Comparison of ENCODE assay signal across 19 cellular contexts in the genomic region with DNA sequence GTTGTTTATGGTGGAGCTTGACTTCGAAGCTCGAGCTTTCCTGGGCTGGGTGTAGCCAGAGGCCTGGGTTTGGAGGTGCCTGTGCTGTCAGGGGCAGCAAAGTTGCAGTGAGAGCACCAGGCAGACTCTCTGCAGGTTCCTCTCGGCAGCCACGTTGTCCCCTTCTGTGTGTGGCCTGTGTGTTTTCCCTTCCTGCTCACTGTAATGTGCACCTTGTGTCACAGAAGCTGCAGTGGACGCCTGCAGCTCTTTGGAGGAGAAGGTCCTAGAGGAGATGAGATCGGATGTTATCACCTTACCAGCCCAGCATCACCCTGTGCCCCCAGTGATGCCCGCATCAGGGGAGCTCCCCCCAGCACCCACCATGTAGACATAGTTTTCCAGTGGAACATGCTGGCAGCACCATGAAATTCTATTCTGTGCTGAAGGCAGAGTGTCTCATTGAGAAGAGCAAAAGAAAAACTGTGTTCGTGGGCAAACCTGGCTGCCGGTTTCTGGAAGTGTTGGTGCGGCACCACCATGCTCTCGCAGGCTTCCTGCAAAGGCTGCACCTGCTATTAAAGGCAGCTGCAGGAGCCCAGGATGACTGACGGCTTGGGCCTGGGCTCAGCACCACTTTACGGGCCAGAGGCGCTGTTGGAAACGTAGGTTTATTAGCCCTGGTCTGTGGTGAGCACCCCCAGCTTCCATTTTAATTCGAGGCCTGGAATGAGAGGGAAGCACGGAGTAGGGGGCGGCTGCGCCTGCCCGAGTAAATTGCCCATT.
DNase-seq lines count a peak whose midpoint lies in the region; ATAC-seq, FAIRE-seq and TF ChIP-seq lines count a peak whose summit lies in the region.
"Had no signal": no experiment of that assay in that cellular context is flagged by ENCODE, and none has a peak within 500 bp of the region (broad histone marks: within the 10 kb centered on the region; RNA-seq: fewer than 3 reads in every experiment).

No MANE protein-coding gene starts in this region.

- H3K23me2 ChIP-seq in H9 (ENCODE audit: insufficient read length, low read depth, low read length, poor library complexity, severe bottlenecking) = no peaks in the 10 kb centered on the region
- H3K23me2 ChIP-seq in H1 (ENCODE audit: low read depth, low read length) = no peaks in the 10 kb centered on the region

- H3K4me3 ChIP-seq in H1 (ENCODE audit: extremely low read depth in 1 of 4, insufficient read depth in 2 of 4, low read depth in 3 of 4, low read length in 4 of 4) (no peak overlapping the region), testis (no peak overlapping the region)
- H3K4me3 ChIP-seq: GM23248, Peyer's patch had no signal

- no peak overlapping the region for H3T11ph ChIP-seq in H9 (ENCODE audit: low read length)

- no peak overlapping the region for H2AK5ac ChIP-seq in H9 (ENCODE audit: insufficient read length, low read length)
- H2AK5ac ChIP-seq in H1 (ENCODE audit: low read depth, low read length) = no peak overlapping the region

- H3K27me3 Mint-ChIP-seq in H9 (ENCODE audit: low read depth) = peaks cover 1% of the 10 kb centered on the region; the same call in 1 of the 2 replicates
- peaks cover 2% of the 10 kb centered on the region for H3K27me3 Mint-ChIP-seq in nephron progenitor cell (ENCODE audit: low read depth, poor library complexity)
- no peaks in the 10 kb centered on the region for H3K27me3 Mint-ChIP-seq in type B pancreatic cell

- H3K79me2 ChIP-seq in H9 (ENCODE audit: insufficient read depth, low read length) (no peaks in the 10 kb centered on the region), H1 (ENCODE audit: control insufficient read depth in 1 of 2, insufficient read depth in 2 of 2, low read length in 2 of 2) (no peaks in the 10 kb centered on the region)

- CTCF ChIA-PET in H1 (lab: Charles Lee; ENCODE audit: partially characterized antibody) = interaction anchor here (0.8 to 1.7 kb wide), 7 partner anchors 9 to 99 kb away, joined by 3 to 5 read pairs (median 3); no protein-coding TSS in a partner anchor

- H2BK5ac ChIP-seq in H9 (ENCODE audit: insufficient read length, low read length) = no peak overlapping the region
- 0 out of 2 replicates have a peak overlapping the region, but pooled peaks have one; percentile 60 for H2BK5ac ChIP-seq in H1 (ENCODE audit: low read depth, low read length)

- no CpG with 5 or more reads among the region's 20 CpGs for WGBS in H9 (ENCODE audit: extremely low coverage, insufficient read length, low lambda C conversion rate)
- WGBS in H1 (ENCODE audit: extremely low coverage in 1 of 2, insufficient coverage in 1 of 2, insufficient read length in 1 of 2, insufficient replicate concordance in 2 of 2, low coverage in 1 of 2, low lambda C conversion rate in 2 of 2, missing lambda C conversion rate in 1 of 2), 2 experiments = 86% methylated on average over 20 of the region's 20 CpGs; no CpG with 5 or more reads in 1 of the 2 experiments
- WGBS in testis, 2 donors = 84 to 88% methylated on average over 17 to 20 of the region's 20 CpGs

- H2BK12ac ChIP-seq in H9 (ENCODE audit: insufficient read length, low read depth, low read length) (no peak overlapping the region), H1 (ENCODE audit: low read depth, low read length) (no peak overlapping the region)

- TF ChIP-seq CTCF in H9 (conservative IDR thresholded peaks at IDR 0.05) (no peak), H1 (IDR thresholded peaks at IDR 0.05; ENCODE audit: control extremely low read depth in 1 of 3, insufficient read depth in 1 of 3, low read depth in 1 of 3, low read length in 3 of 3) (no peak), nephron progenitor cell (IDR thresholded peaks at IDR 0.05) (no peak), type B pancreatic cell (conservative IDR thresholded peaks at IDR 0.05) (no peak), testis (IDR thresholded peaks at IDR 0.05) (no peak)

- H3K23ac ChIP-seq in H9 (ENCODE audit: insufficient read length, low read depth, low read length) (no peak overlapping the region), H1 (ENCODE audit: insufficient read length) (no peak overlapping the region)

- H2AFZ ChIP-seq in H9 (ENCODE audit: low read length) (no peak overlapping the region), H1 (ENCODE audit: low read length) (no peak overlapping the region)
- H2AFZ ChIP-seq: GM23248 had no signal

- H3K36me3 Mint-ChIP-seq in H9 (ENCODE audit: insufficient read depth in 1 of 3, low read depth in 3 of 3) (peaks cover 2 to 10% (median 7%) of the 10 kb centered on the region in 3 experiments; a peak in 6 of 7 replicates), nephron progenitor cell (ENCODE audit: low read depth) (peaks cover 6% of the 10 kb centered on the region), type B pancreatic cell (peaks cover 2% of the 10 kb centered on the region)
- H3K36me3 Mint-ChIP-seq: CD8-positive, alpha-beta memory T cell had no signal

- POLR2A ChIA-PET in H1 (lab: Charles Lee; ENCODE audit: partially characterized antibody) = interaction anchor here (1.4 kb wide), 1 partner anchor 32 kb away, joined by 5 read pairs; no protein-coding TSS in a partner anchor

- H3K14ac ChIP-seq in H9 (ENCODE audit: insufficient read depth, low read length) (no peak overlapping the region), H1 (ENCODE audit: insufficient read length) (no peak overlapping the region)

- H3K18ac ChIP-seq in H9 (ENCODE audit: insufficient read length, low read depth, low read length) (no peak overlapping the region), H1 (ENCODE audit: extremely low read depth, low read length) (no peak overlapping the region)

- H4K8ac ChIP-seq in H9 (replicated peaks; ENCODE audit: insufficient read length, low read depth, low read length) (no peak overlapping the region), H1 (ENCODE audit: extremely low read depth, insufficient read depth, low read length) (no peak overlapping the region; the same call in 1 of the 2 replicates)

- H3K4me3 Mint-ChIP-seq in H9 = no peak overlapping the region
- no peak overlapping the region for H3K4me3 Mint-ChIP-seq in nephron progenitor cell
- H3K4me3 Mint-ChIP-seq in type B pancreatic cell = no peak overlapping the region
- H3K4me3 Mint-ChIP-seq: CD8-positive, alpha-beta memory T cell had no signal

- H3K9me3 ChIP-seq in H9 (ENCODE audit: control insufficient read depth, low read depth, low read length) (no peaks in the 10 kb centered on the region), H1 (ENCODE audit: insufficient read depth in 2 of 2, low read depth in 1 of 2, low read length in 1 of 2) (no peaks in the 10 kb centered on the region; a peak in 1 of 4 replicates), testis (no peaks in the 10 kb centered on the region)
- H3K9me3 ChIP-seq: Peyer's patch had no signal

- ATAC-seq in HG02759 (IDR thresholded peaks at IDR 0.05; ENCODE audit: unreplicated experiment) (no peak), HG03159 (IDR thresholded peaks at IDR 0.05; ENCODE audit: unreplicated experiment) (no peak)
- ATAC-seq: HCT116 had no signal

- no peak for TF ChIP-seq RAD21 in H1 (IDR thresholded peaks at IDR 0.05 in 1 of 2, conservative IDR thresholded peaks at IDR 0.05 in 1 of 2; ENCODE audit: low read depth in 2 of 2, low read length in 2 of 2)

- H4K5ac ChIP-seq in H9 (ENCODE audit: insufficient read length, low read depth, low read length) (no peak overlapping the region), H1 (ENCODE audit: insufficient read length, low read depth, low read length) (no peak overlapping the region)

- no peak overlapping the region for H4K91ac ChIP-seq in H9 (ENCODE audit: insufficient read length, low read depth, low read length)
- H4K91ac ChIP-seq in H1 (replicated peaks; ENCODE audit: insufficient read length, low read length) = no peak overlapping the region

- H2BK15ac ChIP-seq in H9 (ENCODE audit: low read depth, low read length) (no peak overlapping the region), H1 (ENCODE audit: low read length) (no peak overlapping the region)

- no peak for FAIRE-seq in H1 (lab: Jason Lieb, UNC)
- FAIRE-seq: G401.6, GM12892 had no signal

- H3K27ac Mint-ChIP-seq in H9 = peak overlapping the region in 2 of 3 experiments; percentile 40 to 57; a peak in 1 of 7 replicates
- H3K27ac Mint-ChIP-seq in nephron progenitor cell = peak overlapping the region; percentile 18
- peak overlapping the region; percentile 70 for H3K27ac Mint-ChIP-seq in type B pancreatic cell
- H3K27ac Mint-ChIP-seq: CD8-positive, alpha-beta memory T cell had no signal

- no peaks in the 10 kb centered on the region for H4K20me1 ChIP-seq in H9 (ENCODE audit: control insufficient read depth, insufficient read depth, insufficient read length)
- no peaks in the 10 kb centered on the region for H4K20me1 ChIP-seq in H1 (replicated peaks in 1 of 2; ENCODE audit: control insufficient read depth in 1 of 2, insufficient read depth in 2 of 2, low read length in 2 of 2)

- H3K9me3 Mint-ChIP-seq in H9 (peaks cover 1 to 4% of the 10 kb centered on the region in 2 experiments; a peak in 3 of 5 replicates), nephron progenitor cell (peaks cover 5% of the 10 kb centered on the region), type B pancreatic cell (no peaks in the 10 kb centered on the region)

- DNase-seq in H9 = no peak
- peak in 1 of 2 experiments; percentile 33 for DNase-seq in H1 (ENCODE audit: low read depth in 1 of 2, low spot score in 2 of 2)
- no peak for DNase-seq in nephron progenitor cell
- DNase-seq in type B pancreatic cell (ENCODE audit: extremely low spot score, unreplicated experiment) = peak; percentile 57
- DNase-seq in testis = no peak
- DNase-seq: Calu3; CD8-positive, alpha-beta memory T cell; GM23248; Kasumi-1; NCI-H1694; NCI-H2081; NCI-H2171 treated with DMSO at 0.1 percent for 48 hours; NCI-H524 treated with DMSO at 0.1 percent for 48 hours; Peyer's patch had no signal

- H2BK120ac ChIP-seq in H9 (ENCODE audit: low read depth, low read length, poor library complexity, severe bottlenecking) (no peak overlapping the region), H1 (replicated peaks; ENCODE audit: low read depth, low read length) (no peak overlapping the region)

- no peak for TF ChIP-seq POLR2A in H1 (IDR thresholded peaks at IDR 0.05; ENCODE audit: control extremely low read depth in 1 of 2, low read depth in 2 of 2, low read length in 2 of 2)
- TF ChIP-seq POLR2A in testis (IDR thresholded peaks at IDR 0.05) = no peak

- H3K56ac ChIP-seq in H9 (ENCODE audit: insufficient read length, low read depth, low read length) (no peak overlapping the region), H1 (replicated peaks; ENCODE audit: insufficient read length, low read depth, low read length) (no peak overlapping the region)

- H3K27me3 ChIP-seq in H9 (ENCODE audit: insufficient read depth, low read length) (no peaks in the 10 kb centered on the region), H1 (replicated peaks in 1 of 4; ENCODE audit: control insufficient read depth in 3 of 4, extremely low read depth in 1 of 4, insufficient read depth in 3 of 4, low read length in 3 of 4) (no peaks in the 10 kb centered on the region), testis (no peaks in the 10 kb centered on the region)
- H3K27me3 ChIP-seq: Peyer's patch had no signal

- H3K4me2 ChIP-seq in H9 (ENCODE audit: insufficient read depth, insufficient read length, low read length) (no peak overlapping the region), H1 (ENCODE audit: insufficient read depth in 1 of 2, low read depth in 2 of 2, low read length in 2 of 2) (no peak overlapping the region)

- intact Hi-C loops in testis (cut with DNase I; ENCODE audit: low total_unique reads) = no loop called here

- H2BK20ac ChIP-seq in H9 (ENCODE audit: low read depth, low read length, poor library complexity, severe bottlenecking) = no peak overlapping the region
- no peak overlapping the region for H2BK20ac ChIP-seq in H1 (ENCODE audit: low read length)

- H3K4me1 ChIP-seq in H9 (ENCODE audit: insufficient read depth, low read length) (no peaks in the 10 kb centered on the region; the same call in 1 of the 2 replicates), H1 (replicated peaks in 1 of 4; ENCODE audit: control insufficient read depth in 3 of 4, insufficient read depth in 4 of 4, low read length in 3 of 4) (no peaks in the 10 kb centered on the region; a peak in 1 of 7 replicates), testis (no peaks in the 10 kb centered on the region)
- H3K4me1 ChIP-seq: Peyer's patch had no signal

- no peak overlapping the region for H3K27ac ChIP-seq in H9 (ENCODE audit: insufficient read length, low read depth, low read length)
- H3K27ac ChIP-seq in H1 (ENCODE audit: low read depth, low read length) = no peak overlapping the region
- H3K27ac ChIP-seq in testis = no peak overlapping the region
- H3K27ac ChIP-seq: GM23248, Peyer's patch had no signal

- TF ChIP-seq EP300 in H1 (IDR thresholded peaks at IDR 0.05; ENCODE audit: borderline replicate concordance in 1 of 2, low read depth in 2 of 2, low read length in 2 of 2) = no peak

- H3K79me1 ChIP-seq in H9 (ENCODE audit: insufficient read depth, low read depth, low read length, poor library complexity, severe bottlenecking) = no peaks in the 10 kb centered on the region
- H3K79me1 ChIP-seq in H1 (ENCODE audit: low read depth, low read length) = no peaks in the 10 kb centered on the region

- H3K4me1 Mint-ChIP-seq in H9 (peaks cover 20 to 23% of the 10 kb centered on the region in 2 experiments), nephron progenitor cell (peaks cover 55% of the 10 kb centered on the region), type B pancreatic cell (ENCODE audit: unreplicated experiment) (peaks cover 20% of the 10 kb centered on the region)
- H3K4me1 Mint-ChIP-seq: CD8-positive, alpha-beta memory T cell had no signal

- H3K36me3 ChIP-seq in H1 (ENCODE audit: control insufficient read depth in 2 of 4, insufficient read depth in 4 of 4, low read length in 3 of 4) (no peaks in the 10 kb centered on the region), testis (ENCODE audit: low read depth, missing control alignments) (no peaks in the 10 kb centered on the region)
- H3K36me3 ChIP-seq: Peyer's patch had no signal

- H3K4ac ChIP-seq in H9 (ENCODE audit: low read depth, low read length) (no peak overlapping the region), H1 (replicated peaks; ENCODE audit: insufficient read length, low read depth, low read length) (no peak overlapping the region)

- H3K9ac ChIP-seq in H9 (ENCODE audit: extremely low read depth, insufficient read length, low read length) (no peak overlapping the region), H1 (replicated peaks in 1 of 4; ENCODE audit: extremely low read depth in 1 of 4, low read depth in 3 of 4, low read length in 3 of 4) (no peak overlapping the region)
- H3K9ac ChIP-seq: GM23248 had no signal

Comparison
In these comparisons a context has a peak if more than half of its experiments do, and no peak if none do; other contexts are left out.
1. H3K27ac Mint-ChIP-seq: peak in every context shown above with its lines; median percentile 70 in type B pancreatic cell; 48 in H9; 18 in nephron progenitor cell.